ENCODE assay signal across 24 cellular contexts in the genomic region with DNA sequence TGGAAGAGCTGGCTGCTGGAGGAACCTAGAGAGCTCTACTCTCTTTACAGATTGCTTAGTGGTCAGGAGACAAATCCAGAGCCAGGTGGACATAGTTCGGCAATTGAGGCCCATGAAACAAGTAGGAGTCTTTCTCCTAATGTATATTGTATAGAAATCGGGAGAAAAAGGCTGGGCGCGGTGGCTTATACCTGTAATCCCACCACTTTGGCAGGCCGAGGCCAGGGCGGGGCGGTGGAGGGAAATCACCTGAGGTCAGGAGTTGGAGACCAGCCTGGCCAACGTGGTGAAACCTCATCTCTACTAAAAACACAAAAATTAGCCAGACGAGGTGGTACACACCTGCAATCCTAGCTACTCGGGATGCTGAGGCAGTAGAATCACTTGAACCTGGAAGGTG.
"Had no signal": no experiment of that assay in that cellular context is flagged by ENCODE, and none has a peak within 500 bp of the region (broad histone marks: within the 10 kb centered on the region; RNA-seq: fewer than 3 reads in every experiment).

No MANE protein-coding gene starts in this region.

- DNase-seq: colonic mucosa; cortex of kidney; effector CD8-positive, alpha-beta T cell; effector memory CD8-positive, alpha-beta T cell; erythroblast; esophagus squamous epithelium; foreskin fibroblast; foreskin melanocyte; gastrocnemius medialis; glutamatergic neuron; head of caudate nucleus; heart right ventricle; hippocampal formation; left cardiac atrium; left lung; left ventricle myocardium superior; lower lobe of right lung; mesendoderm; midbrain; naive B cell had no signal

- H3K4me3 Mint-ChIP-seq: dendritic cell treated with granulocyte-macrophage colony-stimulating factor and Interleukin-4, amounts not matched to agents 40 ng/mL and 50 ng/mL, for 4 days; effector memory CD8-positive, alpha-beta T cell; endodermal cell; naive B cell had no signal

- H3K36me3 ChIP-seq: colonic mucosa had no signal

- H3K27me3 Mint-ChIP-seq: dendritic cell treated with granulocyte-macrophage colony-stimulating factor and Interleukin-4, amounts not matched to agents 40 ng/mL and 50 ng/mL, for 4 days; effector memory CD8-positive, alpha-beta T cell; naive B cell had no signal

- H3K4me1 ChIP-seq: colonic mucosa, esophagus squamous epithelium, gastrocnemius medialis, heart right ventricle, left lung, lower lobe of right lung had no signal

- H3K9me3 Mint-ChIP-seq: dendritic cell treated with granulocyte-macrophage colony-stimulating factor and Interleukin-4, amounts not matched to agents 40 ng/mL and 50 ng/mL, for 4 days; effector memory CD8-positive, alpha-beta T cell; endodermal cell; naive B cell had no signal

- ATAC-seq: effector memory CD8-positive, alpha-beta T cell; esophagus mucosa; gastrocnemius medialis; heart right ventricle; left cardiac atrium; left ventricle myocardium superior had no signal

- H3K4me3 ChIP-seq: colonic mucosa, esophagus squamous epithelium, gastrocnemius medialis, heart right ventricle, left lung, lower lobe of right lung had no signal

- H3K27ac ChIP-seq: colonic mucosa, epithelial cell of prostate, esophagus squamous epithelium, gastrocnemius medialis, heart right ventricle, left lung, lower lobe of right lung had no signal

- H3K9me3 ChIP-seq: colonic mucosa, esophagus squamous epithelium, gastrocnemius medialis, heart right ventricle, left lung, lower lobe of right lung had no signal

- H3K27ac Mint-ChIP-seq: dendritic cell treated with granulocyte-macrophage colony-stimulating factor and Interleukin-4, amounts not matched to agents 40 ng/mL and 50 ng/mL, for 4 days had no signal

- H3K27me3 ChIP-seq: colonic mucosa, esophagus squamous epithelium, gastrocnemius medialis, heart right ventricle, left lung had no signal
